ENCODE assay signal across 2 cellular contexts in genomic region chr5:173682313-173682712, GRCh38.
TF ChIP-seq lines count a peak whose summit lies in the region.

No MANE protein-coding gene starts in this region.

TF ChIP-seq in HepG2, 621 proteins besides CTCF, POLR2A, EP300 and RAD21:
- TF ChIP-seq ZKSCAN8 (CRISPR knock-in tag; IDR thresholded peaks at IDR 0.05; ENCODE audit: borderline replicate concordance) (peak; percentile 85; the same call in 1 of the 2 replicates), TRIM22 (IDR thresholded peaks at IDR 0.05) (no peak)

TF ChIP-seq in K562, 482 proteins besides CTCF, POLR2A, EP300 and RAD21:
- TF ChIP-seq EWSR1 (IDR thresholded peaks at IDR 0.05; ENCODE audit: borderline replicate concordance, low read depth, partially characterized antibody) (no peak), NCOA4 (IDR thresholded peaks at IDR 0.05; ENCODE audit: partially characterized antibody) (no peak), ZKSCAN8 (CRISPR knock-in tag; IDR thresholded peaks at IDR 0.05) (peak; percentile 97)
TF ChIP-seq in K562: peak in this region for 1.
